In genomic region chr1:202484032-202484431, GRCh38 we compare ENCODE assay signal across 8 cellular contexts.
DNase-seq lines count a peak whose midpoint lies in the region; ATAC-seq and TF ChIP-seq lines count a peak whose summit lies in the region.
"Not testable (repeated sequence)": the region's sequence is repeated elsewhere in the genome, so short reads cannot be mapped to it uniquely, and the experiment has no call there.

No MANE protein-coding gene starts in this region.

- not testable (repeated sequence) for H4K20me1 ChIP-seq in hepatocyte (ENCODE audit: insufficient read depth, poor library complexity, severe bottlenecking)

- TF ChIP-seq CTCF in hepatocyte (IDR thresholded peaks at IDR 0.05; ENCODE audit: poor library complexity); type B pancreatic cell (conservative IDR thresholded peaks at IDR 0.05): not testable (repeated sequence)

- peaks cover 44 to 63% (median 62%) of the 10 kb centered on the region in 3 donors for H3K4me1 Mint-ChIP-seq in CD8-positive, alpha-beta memory T cell
- peaks cover 59% of the 10 kb centered on the region for H3K4me1 Mint-ChIP-seq in activated CD8-positive, alpha-beta T cell treated with anti-CD3 and anti-CD28 coated beads, Interleukin-2, amount 10 ng/mL, durations not matched to agents 7 days and 5 days (ENCODE audit: low read depth)
- H3K4me1 Mint-ChIP-seq in type B pancreatic cell (ENCODE audit: unreplicated experiment), result not testable (repeated sequence)

- H3K9me2 ChIP-seq in hepatocyte (replicated peaks; ENCODE audit: insufficient read depth), result not testable (repeated sequence)

- H3K9me3 Mint-ChIP-seq in CD8-positive, alpha-beta memory T cell; activated CD8-positive, alpha-beta T cell treated with anti-CD3 and anti-CD28 coated beads, Interleukin-2, amount 10 ng/mL, durations not matched to agents 7 days and 5 days (ENCODE audit: insufficient read depth); type B pancreatic cell: not testable (repeated sequence)

- not testable (repeated sequence) for H3K4me2 ChIP-seq in hepatocyte

- peaks cover 15 to 16% (median 15%) of the 10 kb centered on the region in 3 donors for H3K36me3 Mint-ChIP-seq in CD8-positive, alpha-beta memory T cell
- H3K36me3 Mint-ChIP-seq in activated CD8-positive, alpha-beta T cell treated with anti-CD3 and anti-CD28 coated beads, Interleukin-2, amount 10 ng/mL, durations not matched to agents 7 days and 5 days (ENCODE audit: low read depth), result peaks cover 29% of the 10 kb centered on the region
- peaks cover 25% of the 10 kb centered on the region for H3K36me3 Mint-ChIP-seq in type B pancreatic cell

- peak overlapping the region in 3 of 8 donors; percentile 0 to 44 (median 38) for H3K27ac Mint-ChIP-seq in CD8-positive, alpha-beta memory T cell
- not testable (repeated sequence) for H3K27ac Mint-ChIP-seq in activated CD8-positive, alpha-beta T cell treated with anti-CD3 and anti-CD28 coated beads, Interleukin-2, amount 10 ng/mL, durations not matched to agents 7 days and 5 days
- H3K27ac Mint-ChIP-seq in type B pancreatic cell, result peak overlapping the region; percentile 67

- not testable (repeated sequence) for H3K9me3 ChIP-seq in CD8-positive, alpha-beta memory T cell (ENCODE audit: low read length); hepatocyte (ENCODE audit: low read depth)

- 80% methylated on average over 2 of the region's 2 CpGs for WGBS in hepatocyte (ENCODE audit: low lambda C conversion rate, missing lambda C conversion rate)

- peaks cover 11% of the 10 kb centered on the region for H3K4me1 ChIP-seq in CD8-positive, alpha-beta memory T cell (ENCODE audit: insufficient read depth, low read length)
- not testable (repeated sequence) for H3K4me1 ChIP-seq in hepatocyte (ENCODE audit: insufficient read depth)

- DNase-seq in CD8-positive, alpha-beta memory T cell; activated CD8-positive, alpha-beta T cell treated with anti-CD3 and anti-CD28 coated beads, Interleukin-2, amount 10 ng/mL, durations not matched to agents 7 days and 5 days; hepatocyte (ENCODE audit: low spot score); type B pancreatic cell (ENCODE audit: extremely low spot score, unreplicated experiment): not testable (repeated sequence)
- peak; percentile 15 for DNase-seq in Jurkat, Clone E6-1 (ENCODE audit: low read depth, low spot score)
- DNase-seq in NCI-H82 (lab: John Stamatoyannopoulos, UW) (peak; percentile 47), SIG-M5 treated with dmso at 0.1 percent for 504 hours (lab: John Stamatoyannopoulos, UW; ENCODE audit: unreplicated experiment) (peak; percentile 93)

- not testable (repeated sequence) for H3K79me2 ChIP-seq in hepatocyte

- H3K36me3 ChIP-seq in CD8-positive, alpha-beta memory T cell (ENCODE audit: insufficient read depth, low read length); hepatocyte (replicated peaks; ENCODE audit: insufficient read depth, low read depth): not testable (repeated sequence)

- CTCF ChIA-PET in CD8-positive, alpha-beta memory T cell (lab: Charles Lee), result not testable (repeated sequence)
- CTCF ChIA-PET in activated CD8-positive, alpha-beta T cell treated with anti-CD3 and anti-CD28 coated beads, Interleukin-2, amount 10 ng/mL, durations not matched to agents 7 days and 5 days (lab: Charles Lee), result interaction anchor here (1.1 kb wide), 2 partner anchors 18 to 90 kb away, joined by 4 read pairs; no protein-coding TSS in a partner anchor

- H2AFZ ChIP-seq in hepatocyte, result not testable (repeated sequence)

- H3K27ac ChIP-seq in CD8-positive, alpha-beta memory T cell (ENCODE audit: low read depth, low read length), result not testable (repeated sequence)
- H3K27ac ChIP-seq in hepatocyte, result peak overlapping the region; percentile 48

- ATAC-seq in GM19452 (IDR thresholded peaks at IDR 0.05; ENCODE audit: unreplicated experiment), result peak; percentile 45
- not testable (repeated sequence) for ATAC-seq in activated CD8-positive, alpha-beta T cell treated with anti-CD3 and anti-CD28 coated beads, Interleukin-2, amount 10 ng/mL, durations not matched to agents 7 days and 5 days

- H3K4me3 ChIP-seq in CD8-positive, alpha-beta memory T cell (ENCODE audit: low read length); Jurkat, Clone E6-1 (ENCODE audit: low read length); hepatocyte: not testable (repeated sequence)

- not testable (repeated sequence) for H3K27me3 Mint-ChIP-seq in CD8-positive, alpha-beta memory T cell; activated CD8-positive, alpha-beta T cell treated with anti-CD3 and anti-CD28 coated beads, Interleukin-2, amount 10 ng/mL, durations not matched to agents 7 days and 5 days (ENCODE audit: low read depth); type B pancreatic cell

- peak overlapping the region in 5 of 7 donors; percentile 6 to 55 (median 30) for H3K4me3 Mint-ChIP-seq in CD8-positive, alpha-beta memory T cell
- H3K4me3 Mint-ChIP-seq in activated CD8-positive, alpha-beta T cell treated with anti-CD3 and anti-CD28 coated beads, Interleukin-2, amount 10 ng/mL, durations not matched to agents 7 days and 5 days, result peak overlapping the region; percentile 0
- not testable (repeated sequence) for H3K4me3 Mint-ChIP-seq in type B pancreatic cell

- H3K27me3 ChIP-seq in CD8-positive, alpha-beta memory T cell (ENCODE audit: insufficient read depth, low read length, poor library complexity, severe bottlenecking); hepatocyte: not testable (repeated sequence)

- POLR2A ChIA-PET in CD8-positive, alpha-beta memory T cell (lab: Charles Lee); activated CD8-positive, alpha-beta T cell treated with anti-CD3 and anti-CD28 coated beads, Interleukin-2, amount 10 ng/mL, durations not matched to agents 7 days and 5 days (lab: Charles Lee): not testable (repeated sequence)
